12 cellular contexts compared by ENCODE assay signal in genomic region chr15:70503073-70503745, GRCh38.
DNase-seq lines count a peak whose midpoint lies in the region; ATAC-seq, FAIRE-seq and TF ChIP-seq lines count a peak whose summit lies in the region.
"Had no signal": no experiment of that assay in that cellular context is flagged by ENCODE, and none has a peak within 500 bp of the region (broad histone marks: within the 10 kb centered on the region; RNA-seq: fewer than 3 reads in every experiment).

No MANE protein-coding gene starts in this region.

- H4K20me1 ChIP-seq in GM12878 (ENCODE audit: control insufficient read depth, insufficient read depth): no peaks in the 10 kb centered on the region
- H4K20me1 ChIP-seq in H9 (ENCODE audit: control insufficient read depth, insufficient read depth, insufficient read length): no peaks in the 10 kb centered on the region

- H2BK20ac ChIP-seq in H9 (ENCODE audit: low read depth, low read length, poor library complexity, severe bottlenecking): no peak overlapping the region

- H2AFZ ChIP-seq in GM12878 (ENCODE audit: control insufficient read depth, low read depth, low read length) (peak overlapping the region; percentile 16), H9 (ENCODE audit: low read length) (no peak overlapping the region)

- H3K79me1 ChIP-seq in H9 (ENCODE audit: insufficient read depth, low read depth, low read length, poor library complexity, severe bottlenecking): no peaks in the 10 kb centered on the region

- H2BK120ac ChIP-seq in H9 (ENCODE audit: low read depth, low read length, poor library complexity, severe bottlenecking): no peak overlapping the region

- H3K4me2 ChIP-seq in GM12878 (ENCODE audit: control insufficient read depth, insufficient read depth) (peak overlapping the region; percentile 82), H9 (ENCODE audit: insufficient read depth, insufficient read length, low read length) (no peak overlapping the region)

- BruUV-seq in GM12878 (replicated peaks; lab: Mats Ljungman, UMichigan): no TSS peak

- no peak overlapping the region for H2BK12ac ChIP-seq in H9 (ENCODE audit: insufficient read length, low read depth, low read length)

- H3K27ac Mint-ChIP-seq in CD4-positive, alpha-beta memory T cell: peak overlapping the region in 1 of 7 donors; percentile 70
- no peak overlapping the region for H3K27ac Mint-ChIP-seq in H9

- H3K4me1 Mint-ChIP-seq in CD4-positive, alpha-beta memory T cell: peaks cover 28 to 56% (median 40%) of the 10 kb centered on the region in 4 donors
- H3K4me1 Mint-ChIP-seq in H9: peaks cover 37 to 47% of the 10 kb centered on the region in 2 experiments

- no peaks in the 10 kb centered on the region for H3K23me2 ChIP-seq in H9 (ENCODE audit: insufficient read length, low read depth, low read length, poor library complexity, severe bottlenecking)

- H3K14ac ChIP-seq in H9 (ENCODE audit: insufficient read depth, low read length): no peak overlapping the region

- CTCF ChIA-PET in CD4-positive, alpha-beta memory T cell (lab: Charles Lee; ENCODE audit: partially characterized antibody): interaction anchor here (1.0 to 4.7 kb wide), 5 partner anchors 9 to 37 kb away, joined by 3 to 36 read pairs (median 17); no protein-coding TSS in a partner anchor
- CTCF ChIA-PET in GM12878 (lab: Yijun Ruan, JAX): interaction anchor here (1.0 to 4.1 kb wide), 6 partner anchors 10 to 539 kb away, joined by 3 to 39 read pairs (median 9); no protein-coding TSS in a partner anchor

- no peak overlapping the region for H4K91ac ChIP-seq in H9 (ENCODE audit: insufficient read length, low read depth, low read length)

- intact Hi-C loops in CD4-positive, alpha-beta memory T cell (cut with micrococcal nuclease): no loop called here
- intact Hi-C loops in GM12878 (cut with micrococcal nuclease; ENCODE audit: unreplicated experiment): no loop called here

- H4K8ac ChIP-seq in H9 (replicated peaks; ENCODE audit: insufficient read length, low read depth, low read length): no peak overlapping the region

- peak; percentile 65 for FAIRE-seq in GM12878 (lab: Jason Lieb, UNC)
- FAIRE-seq: kidney had no signal

- H2BK15ac ChIP-seq in H9 (ENCODE audit: low read depth, low read length): no peak overlapping the region

- no peak overlapping the region for H2BK5ac ChIP-seq in H9 (ENCODE audit: insufficient read length, low read length)

- H3K27ac ChIP-seq in CD4-positive, alpha-beta memory T cell (ENCODE audit: low read depth, low read length): no peak overlapping the region
- H3K27ac ChIP-seq in GM12878 (ENCODE audit: control insufficient read depth, insufficient read depth): peak overlapping the region; percentile 91
- no peak overlapping the region for H3K27ac ChIP-seq in H9 (ENCODE audit: insufficient read length, low read depth, low read length)
- H3K27ac ChIP-seq: esophagus muscularis mucosa, tibial nerve had no signal

- in situ Hi-C loops in GM12878 (cut with MboI): no loop called here

- H3K36me3 Mint-ChIP-seq in CD4-positive, alpha-beta memory T cell: peaks cover 0 to 6% of the 10 kb centered on the region in 2 donors
- peaks cover 0 to 5% (median 0%) of the 10 kb centered on the region in 3 experiments; a peak in 1 of 7 replicates for H3K36me3 Mint-ChIP-seq in H9 (ENCODE audit: insufficient read depth in 1 of 3, low read depth in 3 of 3)

- RAD21 ChIA-PET in GM12878 (lab: Charles Lee; ENCODE audit: unreplicated experiment): interaction anchor here (2.0 to 2.9 kb wide), 5 partner anchors 11 to 40 kb away, joined by 8 to 42 read pairs (median 12); no protein-coding TSS in a partner anchor

- H3K4ac ChIP-seq in H9 (ENCODE audit: low read depth, low read length): no peak overlapping the region

- no peak for DNase-seq in CD4-positive, alpha-beta memory T cell
- DNase-seq in GM12878 (ENCODE audit: low read depth, low spot score) (no peak), DMS114 treated with DMSO at 0.1 percent for 48 hours (lab: John Stamatoyannopoulos, UW; ENCODE audit: unreplicated experiment) (no peak), H9 (no peak)
- DNase-seq: NCI-H1417 had no signal

- H3K36me3 ChIP-seq in CD4-positive, alpha-beta memory T cell (ENCODE audit: insufficient read depth, low read length): no peaks in the 10 kb centered on the region
- no peaks in the 10 kb centered on the region for H3K36me3 ChIP-seq in GM12878 (ENCODE audit: control insufficient read depth in 2 of 2, insufficient read depth in 2 of 2, low read length in 1 of 2)
- H3K36me3 ChIP-seq: esophagus muscularis mucosa, tibial nerve had no signal

- POLR2A ChIA-PET in CD4-positive, alpha-beta memory T cell (lab: Charles Lee; ENCODE audit: partially characterized antibody): interaction anchor here (0.7 to 5.0 kb wide), 9 partner anchors 11 to 1041 kb away, joined by 3 to 39 read pairs (median 6); partner anchors contain the start of gene TLE3
- POLR2A ChIA-PET in GM12878 (lab: Charles Lee): interaction anchor here (0.7 to 3.0 kb wide), 3 partner anchors 10 to 37 kb away, joined by 3 to 17 read pairs (median 4); no protein-coding TSS in a partner anchor

- peaks cover 50% of the 10 kb centered on the region for H3K4me1 ChIP-seq in CD4-positive, alpha-beta memory T cell (ENCODE audit: insufficient read depth, low read length)
- H3K4me1 ChIP-seq in GM12878 (ENCODE audit: control insufficient read depth, insufficient read depth, low read length): peaks cover 44% of the 10 kb centered on the region
- peaks cover 7% of the 10 kb centered on the region; the same call in 1 of the 2 replicates for H3K4me1 ChIP-seq in H9 (ENCODE audit: insufficient read depth, low read length)

- 5% methylated on average over 8 of the region's 8 CpGs for WGBS in GM12878 (ENCODE audit: insufficient coverage, insufficient replicate concordance, low lambda C conversion rate, missing lambda C conversion rate)
- no CpG with 5 or more reads among the region's 8 CpGs for WGBS in H9 (ENCODE audit: extremely low coverage, insufficient read length, low lambda C conversion rate)

- H3K79me2 ChIP-seq in GM12878 (ENCODE audit: control insufficient read depth, insufficient read depth, low read length) (no peaks in the 10 kb centered on the region), H9 (ENCODE audit: insufficient read depth, low read length) (no peaks in the 10 kb centered on the region)

- no peak overlapping the region for H2AK5ac ChIP-seq in H9 (ENCODE audit: insufficient read length, low read length)

- no peaks in the 10 kb centered on the region for H3K27me3 Mint-ChIP-seq in CD4-positive, alpha-beta memory T cell
- H3K27me3 Mint-ChIP-seq in H9 (ENCODE audit: low read depth): peaks cover 2% of the 10 kb centered on the region; the same call in 1 of the 2 replicates

- TF ChIP-seq CTCF in GM12878 (IDR thresholded peaks at IDR 0.05 in 2 of 3, conservative IDR thresholded peaks at IDR 0.05 in 1 of 3; ENCODE audit: control insufficient read depth in 2 of 3, extremely low read depth in 1 of 3, insufficient read depth in 1 of 3, low read depth in 3 of 3, low read length in 3 of 3): no peak
- TF ChIP-seq CTCF in H9 (conservative IDR thresholded peaks at IDR 0.05): no peak

- H3K9ac ChIP-seq in GM12878 (ENCODE audit: control insufficient read depth, insufficient read depth, low read length) (peak overlapping the region; percentile 71), H9 (ENCODE audit: extremely low read depth, insufficient read length, low read length) (no peak overlapping the region)

- TF ChIP-seq EP300 in GM12878 (IDR thresholded peaks at IDR 0.05; ENCODE audit: borderline replicate concordance in 1 of 2, control insufficient read depth in 1 of 2, low read depth in 2 of 2, low read length in 2 of 2): no peak; a peak in 1 of 4 replicates

- peak overlapping the region in 7 of 8 donors; percentile 41 to 76 (median 69) for H3K4me3 Mint-ChIP-seq in CD4-positive, alpha-beta memory T cell
- no peak overlapping the region; a peak in 1 of 5 replicates for H3K4me3 Mint-ChIP-seq in H9

- H3T11ph ChIP-seq in H9 (ENCODE audit: low read length): no peak overlapping the region

- TF ChIP-seq POLR2A in GM12878 (IDR thresholded peaks at IDR 0.05; ENCODE audit: low read depth, low read length): no peak

- SMC1A ChIA-PET in GM12878 (lab: Charles Lee; ENCODE audit: uncharacterized antibody, unreplicated experiment): interaction anchor here (0.8 to 6.7 kb wide), 5 partner anchors 8 to 241 kb away, joined by 3 to 40 read pairs (median 12); no protein-coding TSS in a partner anchor

- no peak overlapping the region for H3K18ac ChIP-seq in H9 (ENCODE audit: insufficient read length, low read depth, low read length)

- peaks cover 0 to 11% (median 0%) of the 10 kb centered on the region in 8 donors for H3K9me3 Mint-ChIP-seq in CD4-positive, alpha-beta memory T cell
- H3K9me3 Mint-ChIP-seq in H9: peaks cover 3 to 6% of the 10 kb centered on the region in 2 experiments; a peak in 2 of 5 replicates

- H3K4me3 ChIP-seq in CD4-positive, alpha-beta memory T cell (ENCODE audit: low read length in 2 of 2): no peak overlapping the region
- peak overlapping the region; percentile 8; the same call in 1 of the 2 replicates for H3K4me3 ChIP-seq in GM12878
- H3K4me3 ChIP-seq: esophagus muscularis mucosa, tibial nerve had no signal

- no peak overlapping the region for H3K56ac ChIP-seq in H9 (ENCODE audit: insufficient read length, low read depth, low read length)

- H3K9me3 ChIP-seq in CD4-positive, alpha-beta memory T cell (ENCODE audit: control insufficient read depth in 1 of 2, low read length in 2 of 2): no peaks in the 10 kb centered on the region
- H3K9me3 ChIP-seq in GM12878 (replicated peaks; ENCODE audit: control insufficient read depth, insufficient read depth, low read length) (no peaks in the 10 kb centered on the region; the same call in 2 of the 3 replicates), H9 (ENCODE audit: control insufficient read depth, low read depth, low read length) (no peaks in the 10 kb centered on the region)
- H3K9me3 ChIP-seq: tibial nerve had no signal

- ATAC-seq in GM18873 (IDR thresholded peaks at IDR 0.05; ENCODE audit: low FRiP score, unreplicated experiment): peak; percentile 43
- peak; percentile 35 for ATAC-seq in HG03196 (IDR thresholded peaks at IDR 0.05; ENCODE audit: unreplicated experiment)
- peak; percentile 53 for ATAC-seq in GM12878
- ATAC-seq in SK-N-SH treated with all-trans-retinoic acid at 6 μM for 48 hours: no peak
- ATAC-seq in HG03025 (IDR thresholded peaks at IDR 0.05; ENCODE audit: low FRiP score, unreplicated experiment): no peak

- no peak overlapping the region for H3K23ac ChIP-seq in H9 (ENCODE audit: insufficient read length, low read depth, low read length)

- no peak overlapping the region for H4K5ac ChIP-seq in H9 (ENCODE audit: insufficient read length, low read depth, low read length)

- H3K27me3 ChIP-seq in CD4-positive, alpha-beta memory T cell (ENCODE audit: insufficient read depth, low read length): no peaks in the 10 kb centered on the region
- H3K27me3 ChIP-seq in GM12878 (replicated peaks in 1 of 2; ENCODE audit: control insufficient read depth in 2 of 2, insufficient read depth in 2 of 2, low read length in 1 of 2) (no peaks in the 10 kb centered on the region), H9 (ENCODE audit: insufficient read depth, low read length) (no peaks in the 10 kb centered on the region)
- H3K27me3 ChIP-seq: esophagus muscularis mucosa, tibial nerve had no signal

- TF ChIP-seq RAD21 in GM12878 (IDR thresholded peaks at IDR 0.05; ENCODE audit: insufficient read depth, low read depth, low read length): no peak

TF ChIP-seq in SK-N-SH treated with all-trans-retinoic acid at 6 μM for 48 hours, 23 proteins besides CTCF, POLR2A, EP300 and RAD21 (continues in another document):
- TF ChIP-seq RARB (CRISPR knock-in tag; IDR thresholded peaks at IDR 0.05) (no peak), SNAI2 (CRISPR knock-in tag; IDR thresholded peaks at IDR 0.05) (no peak)

Comparison
In these comparisons a context has a peak if more than half of its experiments do, and no peak if none do; other contexts are left out.
1. H3K4me3 Mint-ChIP-seq: peak in CD4-positive, alpha-beta memory T cell (7 of 8); none in H9 (0 of 2).
2. ATAC-seq: peak in GM18873 (single experiment), HG03196 (single experiment) and GM12878 (single experiment); none in SK-N-SH treated with all-trans-retinoic acid at 6 μM for 48 hours (single experiment) and HG03025 (single experiment).